18 cellular contexts compared by ENCODE assay signal in the genomic region with DNA sequence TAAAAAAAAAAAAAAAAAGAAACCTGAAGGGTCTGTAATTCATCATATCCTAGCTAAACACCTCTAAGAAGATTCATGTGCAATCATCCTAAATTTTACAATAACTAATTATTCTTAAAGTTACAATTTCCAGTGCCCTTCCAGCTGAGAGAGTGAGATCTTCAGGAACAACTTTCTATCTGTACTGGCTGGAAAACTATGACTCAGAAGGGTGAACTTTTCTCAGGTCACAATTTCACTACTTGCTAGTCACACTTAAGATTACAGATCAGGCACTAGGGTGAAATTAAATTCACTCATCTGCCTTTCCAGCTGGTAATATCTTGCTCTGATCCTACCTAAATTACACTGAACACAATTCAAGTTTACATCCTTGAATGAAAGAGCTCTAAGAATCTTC.
DNase-seq lines count a peak whose midpoint lies in the region; ATAC-seq and TF ChIP-seq lines count a peak whose summit lies in the region.
"Had no signal": no experiment of that assay in that cellular context is flagged by ENCODE, and none has a peak within 500 bp of the region (broad histone marks: within the 10 kb centered on the region; RNA-seq: fewer than 3 reads in every experiment).

No MANE protein-coding gene starts in this region.

- H3K4me1 Mint-ChIP-seq in progenitor cell of endocrine pancreas (ENCODE audit: low read depth), result peaks cover 4% of the 10 kb centered on the region
- H3K4me1 Mint-ChIP-seq: activated naive CD4-positive, alpha-beta T cell treated with anti-CD3 and anti-CD28 coated beads, Interleukin-2, amount 10 ng/mL, durations not matched to agents 7 days and 5 days had no signal

- H3K27me3 Mint-ChIP-seq in progenitor cell of endocrine pancreas, result no peaks in the 10 kb centered on the region
- H3K27me3 Mint-ChIP-seq: activated naive CD4-positive, alpha-beta T cell treated with anti-CD3 and anti-CD28 coated beads, Interleukin-2, amount 10 ng/mL, durations not matched to agents 7 days and 5 days; brain had no signal

- no peak overlapping the region for H3K4me3 Mint-ChIP-seq in progenitor cell of endocrine pancreas (ENCODE audit: low read depth)
- H3K4me3 Mint-ChIP-seq: activated naive CD4-positive, alpha-beta T cell treated with anti-CD3 and anti-CD28 coated beads, Interleukin-2, amount 10 ng/mL, durations not matched to agents 7 days and 5 days; brain had no signal

- H3K27ac Mint-ChIP-seq in progenitor cell of endocrine pancreas, result peak overlapping the region; percentile 34
- H3K27ac Mint-ChIP-seq: activated naive CD4-positive, alpha-beta T cell treated with anti-CD3 and anti-CD28 coated beads, Interleukin-2, amount 10 ng/mL, durations not matched to agents 7 days and 5 days had no signal

- H3K9me3 Mint-ChIP-seq in progenitor cell of endocrine pancreas (ENCODE audit: low read depth), result no peaks in the 10 kb centered on the region
- H3K9me3 Mint-ChIP-seq: activated naive CD4-positive, alpha-beta T cell treated with anti-CD3 and anti-CD28 coated beads, Interleukin-2, amount 10 ng/mL, durations not matched to agents 7 days and 5 days; brain had no signal

- peak; percentile 61 for ATAC-seq in SK-N-SH treated with all-trans-retinoic acid at 6 μM for 48 hours
- ATAC-seq in HG02759 (IDR thresholded peaks at IDR 0.05; ENCODE audit: unreplicated experiment), result no peak
- no peak for ATAC-seq in HG02588 (IDR thresholded peaks at IDR 0.05; ENCODE audit: unreplicated experiment)
- ATAC-seq: GM12878, right cardiac atrium had no signal

- DNase-seq in EL (peak; percentile 9), fibroblast of mammary gland (ENCODE audit: low read depth) (peak; percentile 56), progenitor cell of endocrine pancreas (ENCODE audit: low spot score, unreplicated experiment) (no peak), NCI-H69 (lab: John Stamatoyannopoulos, UW) (no peak), anterior cingulate cortex (lab: John Stamatoyannopoulos, UW) (no peak)
- DNase-seq: activated naive CD4-positive, alpha-beta T cell treated with anti-CD3 and anti-CD28 coated beads, Interleukin-2, amount 10 ng/mL, durations not matched to agents 7 days and 5 days; Caco-2; MV-4-11; NCI-H2081; NCI-H524 treated with DMSO at 0.1 percent for 48 hours; right cardiac atrium had no signal

- TF ChIP-seq CTCF in fibroblast of mammary gland (conservative IDR thresholded peaks at IDR 0.05; ENCODE audit: control insufficient read depth, insufficient read depth, low read depth, low read length) (no peak), progenitor cell of endocrine pancreas (IDR thresholded peaks at IDR 0.05; ENCODE audit: unreplicated experiment) (no peak)

- H3K36me3 Mint-ChIP-seq in progenitor cell of endocrine pancreas (ENCODE audit: insufficient read depth), result no peaks in the 10 kb centered on the region
- H3K36me3 Mint-ChIP-seq: activated naive CD4-positive, alpha-beta T cell treated with anti-CD3 and anti-CD28 coated beads, Interleukin-2, amount 10 ng/mL, durations not matched to agents 7 days and 5 days had no signal

- H3K4me3 ChIP-seq in fibroblast of mammary gland (ENCODE audit: control insufficient read depth, low read depth, low read length), result no peak overlapping the region
- H3K4me3 ChIP-seq: GM12878, hepatocyte, vagina had no signal

TF ChIP-seq in SK-N-SH treated with all-trans-retinoic acid at 6 μM for 48 hours, 23 proteins besides CTCF, POLR2A, EP300 and RAD21:
- TF ChIP-seq ZNF8 (CRISPR knock-in tag; IDR thresholded peaks at IDR 0.05) (no peak), OSR1 (CRISPR knock-in tag; IDR thresholded peaks at IDR 0.05) (no peak), ESRRG (CRISPR knock-in tag; IDR thresholded peaks at IDR 0.05) (no peak), ZFP3 (CRISPR knock-in tag; IDR thresholded peaks at IDR 0.05) (no peak), ISL1 (CRISPR knock-in tag; IDR thresholded peaks at IDR 0.05) (no peak), SNAI2 (CRISPR knock-in tag; IDR thresholded peaks at IDR 0.05) (no peak), RARB (CRISPR knock-in tag; IDR thresholded peaks at IDR 0.05) (no peak), ZC3H10 (CRISPR knock-in tag; IDR thresholded peaks at IDR 0.05) (no peak), CSDC2 (CRISPR knock-in tag; IDR thresholded peaks at IDR 0.05) (no peak), ZFP30 (CRISPR knock-in tag; IDR thresholded peaks at IDR 0.05) (no peak)
- TF ChIP-seq, protein P1, sequence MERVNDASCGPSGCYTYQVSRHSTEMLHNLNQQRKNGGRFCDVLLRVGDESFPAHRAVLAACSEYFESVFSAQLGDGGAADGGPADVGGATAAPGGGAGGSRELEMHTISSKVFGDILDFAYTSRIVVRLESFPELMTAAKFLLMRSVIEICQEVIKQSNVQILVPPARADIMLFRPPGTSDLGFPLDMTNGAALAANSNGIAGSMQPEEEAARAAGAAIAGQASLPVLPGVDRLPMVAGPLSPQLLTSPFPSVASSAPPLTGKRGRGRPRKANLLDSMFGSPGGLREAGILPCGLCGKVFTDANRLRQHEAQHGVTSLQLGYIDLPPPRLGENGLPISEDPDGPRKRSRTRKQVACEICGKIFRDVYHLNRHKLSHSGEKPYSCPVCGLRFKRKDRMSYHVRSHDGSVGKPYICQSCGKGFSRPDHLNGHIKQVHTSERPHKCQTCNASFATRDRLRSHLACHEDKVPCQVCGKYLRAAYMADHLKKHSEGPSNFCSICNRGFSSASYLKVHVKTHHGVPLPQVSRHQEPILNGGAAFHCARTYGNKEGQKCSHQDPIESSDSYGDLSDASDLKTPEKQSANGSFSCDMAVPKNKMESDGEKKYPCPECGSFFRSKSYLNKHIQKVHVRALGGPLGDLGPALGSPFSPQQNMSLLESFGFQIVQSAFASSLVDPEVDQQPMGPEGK (CRISPR knock-in tag; IDR thresholded peaks at IDR 0.05; ENCODE audit: borderline replicate concordance), result no peak
- TF ChIP-seq, protein P2, sequence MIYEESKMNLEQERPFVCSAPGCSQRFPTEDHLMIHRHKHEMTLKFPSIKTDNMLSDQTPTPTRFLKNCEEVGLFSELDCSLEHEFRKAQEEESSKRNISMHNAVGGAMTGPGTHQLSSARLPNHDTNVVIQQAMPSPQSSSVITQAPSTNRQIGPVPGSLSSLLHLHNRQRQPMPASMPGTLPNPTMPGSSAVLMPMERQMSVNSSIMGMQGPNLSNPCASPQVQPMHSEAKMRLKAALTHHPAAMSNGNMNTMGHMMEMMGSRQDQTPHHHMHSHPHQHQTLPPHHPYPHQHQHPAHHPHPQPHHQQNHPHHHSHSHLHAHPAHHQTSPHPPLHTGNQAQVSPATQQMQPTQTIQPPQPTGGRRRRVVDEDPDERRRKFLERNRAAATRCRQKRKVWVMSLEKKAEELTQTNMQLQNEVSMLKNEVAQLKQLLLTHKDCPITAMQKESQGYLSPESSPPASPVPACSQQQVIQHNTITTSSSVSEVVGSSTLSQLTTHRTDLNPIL (CRISPR knock-in tag; IDR thresholded peaks at IDR 0.05; ENCODE audit: low read depth), result no peak
- TF ChIP-seq, protein P3, sequence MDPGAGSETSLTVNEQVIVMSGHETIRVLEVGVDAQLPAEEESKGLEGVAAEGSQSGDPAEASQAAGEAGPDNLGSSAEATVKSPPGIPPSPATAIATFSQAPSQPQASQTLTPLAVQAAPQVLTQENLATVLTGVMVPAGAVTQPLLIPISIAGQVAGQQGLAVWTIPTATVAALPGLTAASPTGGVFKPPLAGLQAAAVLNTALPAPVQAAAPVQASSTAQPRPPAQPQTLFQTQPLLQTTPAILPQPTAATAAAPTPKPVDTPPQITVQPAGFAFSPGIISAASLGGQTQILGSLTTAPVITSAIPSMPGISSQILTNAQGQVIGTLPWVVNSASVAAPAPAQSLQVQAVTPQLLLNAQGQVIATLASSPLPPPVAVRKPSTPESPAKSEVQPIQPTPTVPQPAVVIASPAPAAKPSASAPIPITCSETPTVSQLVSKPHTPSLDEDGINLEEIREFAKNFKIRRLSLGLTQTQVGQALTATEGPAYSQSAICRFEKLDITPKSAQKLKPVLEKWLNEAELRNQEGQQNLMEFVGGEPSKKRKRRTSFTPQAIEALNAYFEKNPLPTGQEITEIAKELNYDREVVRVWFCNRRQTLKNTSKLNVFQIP (CRISPR knock-in tag; IDR thresholded peaks at IDR 0.05; ENCODE audit: borderline replicate concordance, low read depth), result no peak
- TF ChIP-seq, protein P4, sequence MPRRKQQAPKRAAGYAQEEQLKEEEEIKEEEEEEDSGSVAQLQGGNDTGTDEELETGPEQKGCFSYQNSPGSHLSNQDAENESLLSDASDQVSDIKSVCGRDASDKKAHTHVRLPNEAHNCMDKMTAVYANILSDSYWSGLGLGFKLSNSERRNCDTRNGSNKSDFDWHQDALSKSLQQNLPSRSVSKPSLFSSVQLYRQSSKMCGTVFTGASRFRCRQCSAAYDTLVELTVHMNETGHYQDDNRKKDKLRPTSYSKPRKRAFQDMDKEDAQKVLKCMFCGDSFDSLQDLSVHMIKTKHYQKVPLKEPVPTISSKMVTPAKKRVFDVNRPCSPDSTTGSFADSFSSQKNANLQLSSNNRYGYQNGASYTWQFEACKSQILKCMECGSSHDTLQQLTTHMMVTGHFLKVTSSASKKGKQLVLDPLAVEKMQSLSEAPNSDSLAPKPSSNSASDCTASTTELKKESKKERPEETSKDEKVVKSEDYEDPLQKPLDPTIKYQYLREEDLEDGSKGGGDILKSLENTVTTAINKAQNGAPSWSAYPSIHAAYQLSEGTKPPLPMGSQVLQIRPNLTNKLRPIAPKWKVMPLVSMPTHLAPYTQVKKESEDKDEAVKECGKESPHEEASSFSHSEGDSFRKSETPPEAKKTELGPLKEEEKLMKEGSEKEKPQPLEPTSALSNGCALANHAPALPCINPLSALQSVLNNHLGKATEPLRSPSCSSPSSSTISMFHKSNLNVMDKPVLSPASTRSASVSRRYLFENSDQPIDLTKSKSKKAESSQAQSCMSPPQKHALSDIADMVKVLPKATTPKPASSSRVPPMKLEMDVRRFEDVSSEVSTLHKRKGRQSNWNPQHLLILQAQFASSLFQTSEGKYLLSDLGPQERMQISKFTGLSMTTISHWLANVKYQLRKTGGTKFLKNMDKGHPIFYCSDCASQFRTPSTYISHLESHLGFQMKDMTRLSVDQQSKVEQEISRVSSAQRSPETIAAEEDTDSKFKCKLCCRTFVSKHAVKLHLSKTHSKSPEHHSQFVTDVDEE (CRISPR knock-in tag; IDR thresholded peaks at IDR 0.05), result no peak

Comparison
In these comparisons a context has a peak if more than half of its experiments do, and no peak if none do; other contexts are left out.
1. DNase-seq: peak in EL (single experiment) and fibroblast of mammary gland (single experiment); none in progenitor cell of endocrine pancreas (single experiment), NCI-H69 (single experiment) and anterior cingulate cortex (0 of 58).